ENCODE assay signal across 11 cellular contexts in genomic region chr1:77438239-77438913, GRCh38.
DNase-seq lines count a peak whose midpoint lies in the region; ATAC-seq lines count a peak whose summit lies in the region.
"Had no signal": no experiment of that assay in that cellular context is flagged by ENCODE, and none has a peak within 500 bp of the region (broad histone marks: within the 10 kb centered on the region; RNA-seq: fewer than 3 reads in every experiment).

No MANE protein-coding gene starts in this region.

- no peaks in the 10 kb centered on the region for H3K9me3 ChIP-seq in effector memory CD4-positive, alpha-beta T cell (ENCODE audit: control insufficient read depth, low read length)
- H3K9me3 ChIP-seq: HAP-1 had no signal

- DNase-seq in EH (ENCODE audit: low read depth) (peak; percentile 95), OCI-M1 (lab: John Stamatoyannopoulos, UW) (peak; percentile 39), sciatic nerve (ENCODE audit: low spot score) (no peak), SKM-1 (lab: John Stamatoyannopoulos, UW; ENCODE audit: unreplicated experiment) (no peak), epidermal melanocyte (ENCODE audit: insufficient read length, low spot score) (no peak)
- DNase-seq in effector memory CD4-positive, alpha-beta T cell, result no peak
- DNase-seq: stimulated activated CD4-positive, alpha-beta T cell treated with anti-CD3 and anti-CD28 coated beads, Interleukin-12 subunit alpha, Interleukin-12 subunit beta, amount 100 ng/mL, for 4 hours; WERI-Rb-1 had no signal

- H3K27me3 ChIP-seq in effector memory CD4-positive, alpha-beta T cell (replicated peaks; ENCODE audit: control insufficient read depth, insufficient read depth, low read length, poor library complexity, severe bottlenecking), result no peaks in the 10 kb centered on the region

- no peaks in the 10 kb centered on the region for H3K36me3 ChIP-seq in effector memory CD4-positive, alpha-beta T cell (ENCODE audit: control insufficient read depth, insufficient read depth, low read length)
- H3K36me3 ChIP-seq: HAP-1, WERI-Rb-1 had no signal

- peak; percentile 17 for ATAC-seq in sciatic nerve
- no peak for ATAC-seq in GM19035 (IDR thresholded peaks at IDR 0.05; ENCODE audit: unreplicated experiment)
- ATAC-seq in esophagus mucosa, result no peak

- H3K27ac ChIP-seq in effector memory CD4-positive, alpha-beta T cell (ENCODE audit: insufficient read depth, low read length, poor library complexity, severe bottlenecking), result no peak overlapping the region
- H3K27ac ChIP-seq: WERI-Rb-1 had no signal

- peak overlapping the region; percentile 27 for H3K4me3 ChIP-seq in effector memory CD4-positive, alpha-beta T cell (ENCODE audit: insufficient read depth, low read depth, low read length, poor library complexity, severe bottlenecking)
- H3K4me3 ChIP-seq: HAP-1 had no signal

- intact Hi-C loops in sciatic nerve (cut with DNase I), result no loop called here

- H3K4me1 ChIP-seq in effector memory CD4-positive, alpha-beta T cell (ENCODE audit: control insufficient read depth, insufficient read depth, low read length, poor library complexity, severe bottlenecking), result peaks cover 6% of the 10 kb centered on the region
- H3K4me1 ChIP-seq: HAP-1 had no signal

Comparison
In these comparisons a context has a peak if more than half of its experiments do, and no peak if none do; other contexts are left out.
1. DNase-seq: peak in EH (single experiment) and OCI-M1 (single experiment); none in effector memory CD4-positive, alpha-beta T cell (0 of 3), sciatic nerve (single experiment), SKM-1 (single experiment) and epidermal melanocyte (single experiment).